Comparison of ENCODE assay signal across 18 cellular contexts in the genomic region with DNA sequence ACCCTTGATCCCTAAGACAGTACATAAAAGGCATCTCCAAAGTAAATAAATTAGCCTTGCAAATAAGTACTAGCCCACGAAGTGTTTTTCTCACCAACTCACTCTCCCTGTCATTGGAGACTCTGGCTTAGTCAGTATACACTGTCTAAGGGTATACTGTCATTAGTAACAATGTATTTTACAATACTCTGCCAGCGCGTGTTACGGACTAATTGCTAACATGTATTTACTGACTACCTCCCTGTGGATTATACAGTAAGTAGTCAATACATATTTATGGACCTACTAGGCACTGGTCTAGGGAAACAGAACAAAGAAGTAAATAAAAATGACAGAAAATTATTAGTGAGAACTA.
DNase-seq lines count a peak whose midpoint lies in the region; ATAC-seq and TF ChIP-seq lines count a peak whose summit lies in the region.
"Had no signal": no experiment of that assay in that cellular context is flagged by ENCODE, and none has a peak within 500 bp of the region (broad histone marks: within the 10 kb centered on the region; RNA-seq: fewer than 3 reads in every experiment).

No MANE protein-coding gene starts in this region.

- no peaks in the 10 kb centered on the region for H3K27me3 Mint-ChIP-seq in T-helper 1 cell treated with Interleukin-12 subunit alpha and Interleukin-12 subunit beta and Interleukin-4 antibody, amounts not matched to agents 30 μg/mL and 1 μg/mL, for 36 hours (ENCODE audit: low read depth)
- no peaks in the 10 kb centered on the region for H3K27me3 Mint-ChIP-seq in CD4-positive, CD25-positive, alpha-beta regulatory T cell
- no peaks in the 10 kb centered on the region for H3K27me3 Mint-ChIP-seq in effector memory CD8-positive, alpha-beta T cell

- no peak for TF ChIP-seq CTCF in RWPE2 (IDR thresholded peaks at IDR 0.05; ENCODE audit: poor library complexity, severe bottlenecking)

- H3K9me3 ChIP-seq in CD4-positive, CD25-positive, alpha-beta regulatory T cell (ENCODE audit: control insufficient read depth in 2 of 2, low read length in 2 of 2), result no peaks in the 10 kb centered on the region
- no peaks in the 10 kb centered on the region for H3K9me3 ChIP-seq in RWPE2 (ENCODE audit: severe bottlenecking)
- H3K9me3 ChIP-seq: adrenal gland, pancreas, upper lobe of left lung had no signal

- peak overlapping the region; percentile 40 for H3K4me3 Mint-ChIP-seq in T-helper 1 cell treated with Interleukin-12 subunit alpha and Interleukin-12 subunit beta and Interleukin-4 antibody, amounts not matched to agents 30 μg/mL and 1 μg/mL, for 36 hours
- H3K4me3 Mint-ChIP-seq in CD4-positive, CD25-positive, alpha-beta regulatory T cell, result no peak overlapping the region
- H3K4me3 Mint-ChIP-seq in effector memory CD8-positive, alpha-beta T cell, result no peak overlapping the region

- peaks cover 62% of the 10 kb centered on the region for H3K36me3 Mint-ChIP-seq in T-helper 1 cell treated with Interleukin-12 subunit alpha and Interleukin-12 subunit beta and Interleukin-4 antibody, amounts not matched to agents 30 μg/mL and 1 μg/mL, for 36 hours (ENCODE audit: low read depth)
- peaks cover 46% of the 10 kb centered on the region for H3K36me3 Mint-ChIP-seq in CD4-positive, CD25-positive, alpha-beta regulatory T cell
- peaks cover 69% of the 10 kb centered on the region for H3K36me3 Mint-ChIP-seq in effector memory CD8-positive, alpha-beta T cell (ENCODE audit: insufficient read depth)

- H3K27me3 ChIP-seq in CD4-positive, CD25-positive, alpha-beta regulatory T cell (ENCODE audit: control insufficient read depth, insufficient read depth, low read length), result no peaks in the 10 kb centered on the region
- no peaks in the 10 kb centered on the region for H3K27me3 ChIP-seq in RWPE2 (ENCODE audit: insufficient read depth, poor library complexity, severe bottlenecking)
- H3K27me3 ChIP-seq: adrenal gland, pancreas, upper lobe of left lung had no signal

- H3K27ac Mint-ChIP-seq in T-helper 1 cell treated with Interleukin-12 subunit alpha and Interleukin-12 subunit beta and Interleukin-4 antibody, amounts not matched to agents 30 μg/mL and 1 μg/mL, for 36 hours, result peak overlapping the region; percentile 66
- peak overlapping the region; percentile 27 to 73 (median 72) for H3K27ac Mint-ChIP-seq in CD4-positive, CD25-positive, alpha-beta regulatory T cell
- H3K27ac Mint-ChIP-seq in effector memory CD8-positive, alpha-beta T cell, result peak overlapping the region; percentile 88 to 92

- no peak for ATAC-seq in CD4-positive, CD25-positive, alpha-beta regulatory T cell (ENCODE audit: low read depth in 2 of 2)
- peak; percentile 29; the same call in 2 of the 3 replicates for ATAC-seq in RWPE2 (ENCODE audit: low read depth)
- no peak for ATAC-seq in effector memory CD8-positive, alpha-beta T cell (replicated peaks)

- peaks cover 45% of the 10 kb centered on the region for H3K4me1 Mint-ChIP-seq in T-helper 1 cell treated with Interleukin-12 subunit alpha and Interleukin-12 subunit beta and Interleukin-4 antibody, amounts not matched to agents 30 μg/mL and 1 μg/mL, for 36 hours (ENCODE audit: low read depth)
- H3K4me1 Mint-ChIP-seq in CD4-positive, CD25-positive, alpha-beta regulatory T cell, result peaks cover 17 to 28% (median 24%) of the 10 kb centered on the region in 4 donors
- peaks cover 15 to 39% of the 10 kb centered on the region in 2 donors for H3K4me1 Mint-ChIP-seq in effector memory CD8-positive, alpha-beta T cell (ENCODE audit: low read depth in 2 of 2)

- no peak overlapping the region for H3K27ac ChIP-seq in CD4-positive, CD25-positive, alpha-beta regulatory T cell (ENCODE audit: insufficient read depth, low read length, poor library complexity, severe bottlenecking)
- H3K27ac ChIP-seq in RWPE2 (ENCODE audit: poor library complexity, severe bottlenecking), result no peak overlapping the region
- H3K27ac ChIP-seq: adrenal gland, KMS-11, pancreas, upper lobe of left lung, VCaP had no signal

- peaks cover 88% of the 10 kb centered on the region for H3K36me3 ChIP-seq in CD4-positive, CD25-positive, alpha-beta regulatory T cell (ENCODE audit: control insufficient read depth, insufficient read depth, low read length)
- no peaks in the 10 kb centered on the region for H3K36me3 ChIP-seq in RWPE2 (ENCODE audit: low read depth)
- H3K36me3 ChIP-seq: upper lobe of left lung had no signal

- no peaks in the 10 kb centered on the region for H3K9me3 Mint-ChIP-seq in T-helper 1 cell treated with Interleukin-12 subunit alpha and Interleukin-12 subunit beta and Interleukin-4 antibody, amounts not matched to agents 30 μg/mL and 1 μg/mL, for 36 hours
- no peaks in the 10 kb centered on the region for H3K9me3 Mint-ChIP-seq in CD4-positive, CD25-positive, alpha-beta regulatory T cell
- no peaks in the 10 kb centered on the region for H3K9me3 Mint-ChIP-seq in effector memory CD8-positive, alpha-beta T cell

- DNase-seq in T-helper 1 cell, result no peak
- no peak for DNase-seq in CD4-positive, CD25-positive, alpha-beta regulatory T cell
- peak; percentile 15 for DNase-seq in RWPE2 (ENCODE audit: low spot score)
- no peak for DNase-seq in effector memory CD8-positive, alpha-beta T cell
- no peak for DNase-seq in NCI-H82 treated with DMSO at 0.1 percent for 48 hours (lab: John Stamatoyannopoulos, UW; ENCODE audit: unreplicated experiment)
- no peak for DNase-seq in DMS79 (lab: John Stamatoyannopoulos, UW)
- DNase-seq in NCI-H146 (lab: John Stamatoyannopoulos, UW), result no peak
- DNase-seq: dermis blood vessel endothelial cell; GOT3; kidney glomerular epithelial cell; pancreas; Right ventricle myocardium superior; stimulated activated naive CD4-positive, alpha-beta T cell treated with Interleukin-2 at 50 U/mL for 16 hours; upper lobe of left lung had no signal

- H3K4me1 ChIP-seq in CD4-positive, CD25-positive, alpha-beta regulatory T cell (ENCODE audit: control insufficient read depth, insufficient read depth, low read length, poor library complexity, severe bottlenecking), result peaks cover 4% of the 10 kb centered on the region
- no peaks in the 10 kb centered on the region for H3K4me1 ChIP-seq in RWPE2 (ENCODE audit: insufficient read depth, poor library complexity, severe bottlenecking)
- H3K4me1 ChIP-seq: adrenal gland, pancreas had no signal

- no peak overlapping the region for H3K4me3 ChIP-seq in CD4-positive, CD25-positive, alpha-beta regulatory T cell (ENCODE audit: low read depth, low read length)
- H3K4me3 ChIP-seq in RWPE2 (ENCODE audit: severe bottlenecking), result no peak overlapping the region
- H3K4me3 ChIP-seq: adrenal gland, pancreas, upper lobe of left lung had no signal
